1 cellular context compared by ENCODE assay signal in the genomic region with DNA sequence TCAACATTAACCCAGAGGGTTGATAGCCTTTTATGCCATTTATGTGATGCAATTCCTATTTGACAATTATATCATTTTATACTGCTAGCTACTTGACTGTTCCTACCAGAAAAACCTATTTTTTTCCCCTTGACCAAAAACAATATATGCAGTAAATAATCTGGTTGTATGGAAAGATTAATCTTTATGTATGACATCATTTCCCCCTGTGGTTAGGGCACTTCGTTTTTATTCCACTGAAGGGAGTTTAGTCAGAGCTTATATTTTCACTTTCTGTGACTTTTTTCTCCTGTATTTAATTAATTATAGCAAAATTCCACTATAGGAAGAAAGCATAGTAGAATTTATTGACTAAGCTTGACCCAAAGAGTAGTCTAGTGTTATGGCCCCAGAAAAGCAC.
TF ChIP-seq lines count a peak whose summit lies in the region.

No MANE protein-coding gene starts in this region.

TF ChIP-seq in GM12878, 131 proteins besides CTCF, POLR2A, EP300 and RAD21 (continued from another document):
- TF ChIP-seq, protein P1, sequence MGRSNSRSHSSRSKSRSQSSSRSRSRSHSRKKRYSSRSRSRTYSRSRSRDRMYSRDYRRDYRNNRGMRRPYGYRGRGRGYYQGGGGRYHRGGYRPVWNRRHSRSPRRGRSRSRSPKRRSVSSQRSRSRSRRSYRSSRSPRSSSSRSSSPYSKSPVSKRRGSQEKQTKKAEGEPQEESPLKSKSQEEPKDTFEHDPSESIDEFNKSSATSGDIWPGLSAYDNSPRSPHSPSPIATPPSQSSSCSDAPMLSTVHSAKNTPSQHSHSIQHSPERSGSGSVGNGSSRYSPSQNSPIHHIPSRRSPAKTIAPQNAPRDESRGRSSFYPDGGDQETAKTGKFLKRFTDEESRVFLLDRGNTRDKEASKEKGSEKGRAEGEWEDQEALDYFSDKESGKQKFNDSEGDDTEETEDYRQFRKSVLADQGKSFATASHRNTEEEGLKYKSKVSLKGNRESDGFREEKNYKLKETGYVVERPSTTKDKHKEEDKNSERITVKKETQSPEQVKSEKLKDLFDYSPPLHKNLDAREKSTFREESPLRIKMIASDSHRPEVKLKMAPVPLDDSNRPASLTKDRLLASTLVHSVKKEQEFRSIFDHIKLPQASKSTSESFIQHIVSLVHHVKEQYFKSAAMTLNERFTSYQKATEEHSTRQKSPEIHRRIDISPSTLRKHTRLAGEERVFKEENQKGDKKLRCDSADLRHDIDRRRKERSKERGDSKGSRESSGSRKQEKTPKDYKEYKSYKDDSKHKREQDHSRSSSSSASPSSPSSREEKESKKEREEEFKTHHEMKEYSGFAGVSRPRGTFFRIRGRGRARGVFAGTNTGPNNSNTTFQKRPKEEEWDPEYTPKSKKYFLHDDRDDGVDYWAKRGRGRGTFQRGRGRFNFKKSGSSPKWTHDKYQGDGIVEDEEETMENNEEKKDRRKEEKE (IDR thresholded peaks at IDR 0.05), result no peak
- TF ChIP-seq ATF7 (IDR thresholded peaks at IDR 0.05; ENCODE audit: low read depth), result peak; percentile 94
TF ChIP-seq in GM12878: peak in this region for 4.
